8 cellular contexts compared by ENCODE assay signal in the genomic region with DNA sequence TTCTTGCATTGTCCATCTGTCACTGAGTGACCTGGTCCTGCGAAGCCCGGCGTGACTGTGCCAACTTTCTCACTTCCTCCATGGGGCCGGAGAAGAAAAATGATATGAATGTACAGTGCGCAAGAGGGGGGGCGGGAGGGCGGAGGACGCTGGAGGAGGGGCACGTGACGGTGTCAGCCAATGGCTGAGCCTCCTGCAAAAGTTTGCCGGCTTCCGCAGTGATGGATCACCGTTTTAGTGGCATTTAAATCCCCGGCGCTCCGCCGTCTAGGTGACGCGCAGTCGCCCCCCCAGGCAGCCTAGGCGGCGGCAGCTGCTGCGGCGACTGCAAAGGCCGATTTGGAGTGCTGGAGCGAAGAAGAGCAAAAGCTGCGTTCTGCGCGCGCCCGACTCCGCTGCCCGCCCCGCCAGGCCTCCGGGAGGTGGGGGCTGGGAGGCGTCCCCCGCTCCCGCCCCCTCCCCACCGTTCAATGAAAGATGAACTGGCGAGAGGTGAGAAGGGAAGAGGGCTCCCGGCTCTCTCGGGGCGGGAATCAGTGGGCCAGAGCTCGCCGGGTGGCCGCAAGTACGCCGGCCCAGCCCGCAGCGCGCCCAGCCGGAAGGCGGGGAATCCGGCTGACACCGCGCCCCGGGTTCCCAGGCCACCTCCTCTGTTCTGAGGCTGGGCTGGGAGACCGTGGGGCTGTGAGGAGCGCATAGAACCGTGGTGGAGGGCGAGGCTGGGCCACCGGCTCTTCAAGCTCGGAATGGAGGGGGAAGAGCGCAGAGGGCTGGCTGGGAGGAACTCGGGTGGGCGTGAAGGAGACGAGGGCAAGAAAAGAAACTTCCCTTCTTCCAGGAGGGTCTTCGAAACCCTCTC. TPM values are rescaled to one million over a fixed set of nuclear protein-coding genes. Genes with fewer than 3 reads are reported as not detected.
DNase-seq lines count a peak whose midpoint lies in the region; ATAC-seq and TF ChIP-seq lines count a peak whose summit lies in the region.

TSS of gene HOXA1 (minus strand) at position 104 of the 859 bp plus-strand sequence. CDS start at position 16, 88 bp downstream.

- H3K4me3 Mint-ChIP-seq in glutamatergic neuron (ENCODE audit: unreplicated experiment), result peak within 1 kb of the TSS; percentile 92

- peaks cover 23% of the 10 kb centered on the region for H3K9me3 Mint-ChIP-seq in glutamatergic neuron (ENCODE audit: unreplicated experiment)

- H3K36me3 Mint-ChIP-seq in glutamatergic neuron (ENCODE audit: unreplicated experiment), result peaks cover 4% of the 10 kb centered on the region

- peaks cover 54% of the 10 kb centered on the region for H3K27me3 Mint-ChIP-seq in glutamatergic neuron (ENCODE audit: unreplicated experiment)

- no peak for TF ChIP-seq CTCF in glutamatergic neuron (IDR thresholded peaks at IDR 0.05; ENCODE audit: partially characterized antibody, unreplicated experiment)

- DNase-seq in ELF-1 (ENCODE audit: low read depth, low spot score) (peak; percentile 96), RKO (ENCODE audit: low spot score) (peak; percentile 96), glutamatergic neuron (peak; percentile 69), posterior vena cava (ENCODE audit: low spot score) (peak; percentile 96), ureter (ENCODE audit: low spot score) (peak; percentile 92)
- DNase-seq in Jurkat, Clone E6-1 (ENCODE audit: low read depth, low spot score), result peak; percentile 87
- DNase-seq in activated T-helper 9 cell treated with anti-CD3 and anti-CD28 coated beads, Interleukin-2, amount 50 U/mL, for 16 hours (ENCODE audit: low read depth), result peak; percentile 47

- peaks cover 20% of the 10 kb centered on the region for H3K4me1 Mint-ChIP-seq in glutamatergic neuron (ENCODE audit: low read depth, unreplicated experiment)

- intact Hi-C loops in posterior vena cava (cut with DNase I), result loop anchor here in 1 of 2 donors (5.0 to 10.0 kb wide), 2 partner anchors 61 to 239 kb away; no protein-coding TSS in a partner anchor

- no peak within 1 kb of the TSS for H3K27ac Mint-ChIP-seq in glutamatergic neuron (ENCODE audit: unreplicated experiment)

- peak within 1 kb of the TSS; percentile 83 for H3K4me3 ChIP-seq in Jurkat, Clone E6-1 (ENCODE audit: low read length)

- peak; percentile 74 for ATAC-seq in GM21737 (IDR thresholded peaks at IDR 0.05; ENCODE audit: unreplicated experiment)

RNA-seq across cellular contexts. Expression of gene HOXA1, which starts in this region (rescaled TPM):
- polyA plus RNA-seq in Jurkat, Clone E6-1 (2012; ENCODE audit: insufficient read depth, insufficient read length), result 6.4 TPM
- total RNA-seq in glutamatergic neuron (ENCODE audit: unreplicated experiment) (not detected), posterior vena cava (under 1 TPM; 0.71 to 0.97 TPM), ureter (18.8 TPM)

Comparison
In these comparisons a context has a peak if more than half of its experiments do, and no peak if none do; other contexts are left out.
1. Peak in every context shown above with its lines: DNase-seq, ATAC-seq and H3K4me3 ChIP-seq.
2. RNA of gene HOXA1 (total RNA-seq): 18.8 TPM in ureter (single experiment); 0.71 to 0.97 TPM in posterior vena cava and not detected in glutamatergic neuron (single experiment); every median in the first group is over 10 times any median in the second.
3. Peak in DNase-seq in glutamatergic neuron; RNA of the gene not detected or under 1 TPM.
4. Peak in DNase-seq in posterior vena cava; RNA of the gene not detected or under 1 TPM.